ENCODE assay signal across 22 cellular contexts in genomic region chr17:67687541-67687940, GRCh38.
"Had no signal": no experiment of that assay in that cellular context is flagged by ENCODE, and none has a peak within 500 bp of the region (broad histone marks: within the 10 kb centered on the region; RNA-seq: fewer than 3 reads in every experiment).

No MANE protein-coding gene starts in this region.

- H3K27ac ChIP-seq: colonic mucosa, esophagus squamous epithelium, prostate gland, right atrium auricular region, stomach, thyroid gland had no signal

- H3K36me3 Mint-ChIP-seq: memory B cell had no signal

- ATAC-seq: left lobe of liver; natural killer cell; sciatic nerve; stimulated activated effector memory CD8-positive, alpha-beta T cell treated with anti-CD3 and anti-CD28 coated beads, Interleukin-12 subunit alpha, Interleukin-12 subunit beta, amount 100 ng/mL, for 72 hours had no signal

- DNase-seq: colonic mucosa; effector CD8-positive, alpha-beta T cell; esophagus squamous epithelium; foreskin melanocyte; glutamatergic neuron; kidney; natural killer cell; stimulated activated CD4-positive, alpha-beta T cell treated with anti-CD3 and anti-CD28 coated beads, Interleukin-2, amount 100 ng/mL, for 24 hours; stimulated activated CD4-positive, alpha-beta T cell treated with anti-CD3 and anti-CD28 coated beads, Interleukin-4, amount 100 ng/mL, for 24 hours; stimulated activated naive CD4-positive, alpha-beta T cell treated with Interleukin-2 at 50 U/mL for 16 hours; stomach; thyroid gland; trophoblast cell had no signal

- H3K27me3 ChIP-seq: colonic mucosa, esophagus squamous epithelium, right atrium auricular region, stomach, thyroid gland had no signal

- H3K36me3 ChIP-seq: colonic mucosa, prostate gland, thyroid gland had no signal

- H3K27ac Mint-ChIP-seq: dendritic cell treated with granulocyte-macrophage colony-stimulating factor and Interleukin-4, amounts not matched to agents 40 ng/mL and 50 ng/mL, for 4 days; memory B cell; stimulated activated effector memory CD8-positive, alpha-beta T cell treated with anti-CD3 and anti-CD28 coated beads, Interleukin-12 subunit alpha, Interleukin-12 subunit beta, amount 100 ng/mL, for 72 hours had no signal

- H3K9me3 ChIP-seq: colonic mucosa, esophagus squamous epithelium, prostate gland, right atrium auricular region, stomach, thyroid gland had no signal

- H3K4me1 ChIP-seq: colonic mucosa, prostate gland, right atrium auricular region, thyroid gland had no signal

- H3K4me1 Mint-ChIP-seq: memory B cell; natural killer cell; stimulated activated effector memory CD8-positive, alpha-beta T cell treated with anti-CD3 and anti-CD28 coated beads, Interleukin-12 subunit alpha, Interleukin-12 subunit beta, amount 100 ng/mL, for 72 hours had no signal

- H3K4me3 Mint-ChIP-seq: dendritic cell treated with granulocyte-macrophage colony-stimulating factor and Interleukin-4, amounts not matched to agents 40 ng/mL and 50 ng/mL, for 4 days; memory B cell; natural killer cell; neural crest cell; stimulated activated effector memory CD8-positive, alpha-beta T cell treated with anti-CD3 and anti-CD28 coated beads, Interleukin-12 subunit alpha, Interleukin-12 subunit beta, amount 100 ng/mL, for 72 hours had no signal

- H3K4me3 ChIP-seq: colonic mucosa, esophagus squamous epithelium, lung, prostate gland, right atrium auricular region, stomach, thyroid gland had no signal

- H3K27me3 Mint-ChIP-seq: dendritic cell treated with granulocyte-macrophage colony-stimulating factor and Interleukin-4, amounts not matched to agents 40 ng/mL and 50 ng/mL, for 4 days; memory B cell had no signal

- H3K9me3 Mint-ChIP-seq: dendritic cell treated with granulocyte-macrophage colony-stimulating factor and Interleukin-4, amounts not matched to agents 40 ng/mL and 50 ng/mL, for 4 days; memory B cell; natural killer cell; neural crest cell; stimulated activated effector memory CD8-positive, alpha-beta T cell treated with anti-CD3 and anti-CD28 coated beads, Interleukin-12 subunit alpha, Interleukin-12 subunit beta, amount 100 ng/mL, for 72 hours had no signal
